In genomic region chr15:52406601-52407000, GRCh38 we compare ENCODE assay signal across 20 cellular contexts.
DNase-seq lines count a peak whose midpoint lies in the region; ATAC-seq and TF ChIP-seq lines count a peak whose summit lies in the region.
"Had no signal": no experiment of that assay in that cellular context is flagged by ENCODE, and none has a peak within 500 bp of the region (broad histone marks: within the 10 kb centered on the region; RNA-seq: fewer than 3 reads in every experiment).

No MANE protein-coding gene starts in this region.

- no peak overlapping the region for H3K9ac ChIP-seq in adipocyte (ENCODE audit: low read length)
- no peak overlapping the region for H3K9ac ChIP-seq in smooth muscle cell (ENCODE audit: low read depth)

- H4K20me1 ChIP-seq in smooth muscle cell (ENCODE audit: low read depth): no peaks in the 10 kb centered on the region

- WGBS in smooth muscle cell (ENCODE audit: low lambda C conversion rate): 56% methylated on average over 2 of the region's 2 CpGs
- WGBS in aorta, 2 donors: 84 to 87% methylated on average over 2 of the region's 2 CpGs

- TF ChIP-seq CTCF in fibroblast of pulmonary artery (IDR thresholded peaks at IDR 0.05; ENCODE audit: low read length, missing control alignments) (no peak), smooth muscle cell (IDR thresholded peaks at IDR 0.05; ENCODE audit: borderline replicate concordance, insufficient read depth, poor library complexity, severe bottlenecking) (no peak)

- H3K9me3 ChIP-seq in adipocyte (ENCODE audit: control insufficient read depth, low read length): no peaks in the 10 kb centered on the region
- H3K9me3 ChIP-seq in smooth muscle cell (replicated peaks; ENCODE audit: low read depth): no peaks in the 10 kb centered on the region
- no peaks in the 10 kb centered on the region for H3K9me3 ChIP-seq in HAP-1
- H3K9me3 ChIP-seq in aorta (ENCODE audit: control insufficient read depth, low read length): no peaks in the 10 kb centered on the region

- peak; percentile 18 for DNase-seq in NCI-H2171 treated with DMSO at 0.1 percent for 48 hours (lab: John Stamatoyannopoulos, UW)
- DNase-seq in NCI-H2171 (lab: John Stamatoyannopoulos, UW): no peak
- DNase-seq in adipocyte (ENCODE audit: low read depth): peak; percentile 13
- DNase-seq in fibroblast of pulmonary artery (ENCODE audit: low read depth): peak; percentile 8
- no peak for DNase-seq in smooth muscle cell (lab: John Stamatoyannopoulos, UW; ENCODE audit: unreplicated experiment)
- no peak for DNase-seq in HAP-1 (ENCODE audit: low spot score in 2 of 2)
- no peak for DNase-seq in aorta
- no peak for DNase-seq in natural killer cell treated with Interleukin-12 subunit alpha and Interleukin-12 subunit beta and Interleukin-15 and Interleukin-18, amount 100 ng/mL, for 72 hours (ENCODE audit: low spot score)
- DNase-seq: C1 segment of cervical spinal cord; Calu3; CD4-positive, alpha-beta T cell; DMS153; DMS79 treated with DMSO at 0.1 percent for 48 hours; GDM1; GOT3; H9; HFFc6 had no signal

- H3K4me1 ChIP-seq in adipocyte (ENCODE audit: control insufficient read depth, insufficient read depth, low read length) (peaks cover 12% of the 10 kb centered on the region), smooth muscle cell (ENCODE audit: low read depth) (no peaks in the 10 kb centered on the region), HAP-1 (peaks cover 8% of the 10 kb centered on the region), aorta (ENCODE audit: control insufficient read depth in 1 of 2, insufficient read depth in 2 of 2, low read length in 2 of 2) (no peaks in the 10 kb centered on the region)

- H3K4me3 ChIP-seq in adipocyte (ENCODE audit: low read length) (no peak overlapping the region), fibroblast of pulmonary artery (replicated peaks; ENCODE audit: low read depth, low read length) (no peak overlapping the region), smooth muscle cell (no peak overlapping the region), HAP-1 (no peak overlapping the region), aorta (ENCODE audit: low read length in 2 of 2) (no peak overlapping the region)

- no peaks in the 10 kb centered on the region for H3K27me3 Mint-ChIP-seq in natural killer cell treated with Interleukin-12 subunit alpha and Interleukin-12 subunit beta and Interleukin-15 and Interleukin-18, amount 100 ng/mL, for 72 hours
- H3K27me3 Mint-ChIP-seq: B cell; CD4-positive, alpha-beta T cell had no signal

- H3F3A ChIP-seq in smooth muscle cell (ENCODE audit: low read depth): no peaks in the 10 kb centered on the region

- H3K27ac ChIP-seq in smooth muscle cell (ENCODE audit: low read depth) (peak overlapping the region; percentile 17), aorta (ENCODE audit: low read depth in 1 of 2, low read length in 2 of 2) (no peak overlapping the region)
- H3K27ac ChIP-seq: 22Rv1 had no signal

- no peaks in the 10 kb centered on the region for H3K4me1 Mint-ChIP-seq in natural killer cell treated with Interleukin-12 subunit alpha and Interleukin-12 subunit beta and Interleukin-15 and Interleukin-18, amount 100 ng/mL, for 72 hours (ENCODE audit: low read depth in 2 of 2)
- H3K4me1 Mint-ChIP-seq: B cell, H9 had no signal

- no peak overlapping the region for H2AFZ ChIP-seq in smooth muscle cell (ENCODE audit: low read depth)

- H3K36me3 Mint-ChIP-seq in natural killer cell treated with Interleukin-12 subunit alpha and Interleukin-12 subunit beta and Interleukin-15 and Interleukin-18, amount 100 ng/mL, for 72 hours: peaks cover 16% of the 10 kb centered on the region

- no peak overlapping the region for H3K27ac Mint-ChIP-seq in natural killer cell treated with Interleukin-12 subunit alpha and Interleukin-12 subunit beta and Interleukin-15 and Interleukin-18, amount 100 ng/mL, for 72 hours
- H3K27ac Mint-ChIP-seq: B cell; CD4-positive, alpha-beta T cell; H9; HFFc6 had no signal

- no peaks in the 10 kb centered on the region for H3K9me3 Mint-ChIP-seq in natural killer cell treated with Interleukin-12 subunit alpha and Interleukin-12 subunit beta and Interleukin-15 and Interleukin-18, amount 100 ng/mL, for 72 hours
- H3K9me3 Mint-ChIP-seq: CD4-positive, alpha-beta T cell; H9; HFFc6 had no signal

- H3K4me3 Mint-ChIP-seq in natural killer cell treated with Interleukin-12 subunit alpha and Interleukin-12 subunit beta and Interleukin-15 and Interleukin-18, amount 100 ng/mL, for 72 hours: no peak overlapping the region
- H3K4me3 Mint-ChIP-seq: B cell; CD4-positive, alpha-beta T cell; H9; HFFc6 had no signal

- H3K4me2 ChIP-seq in smooth muscle cell: peak overlapping the region; percentile 10

- peaks cover 5% of the 10 kb centered on the region for H3K36me3 ChIP-seq in adipocyte (ENCODE audit: control insufficient read depth, insufficient read depth, low read length, severe bottlenecking)
- H3K36me3 ChIP-seq in smooth muscle cell (ENCODE audit: low read depth): no peaks in the 10 kb centered on the region
- H3K36me3 ChIP-seq in HAP-1 (replicated peaks): peaks cover 6% of the 10 kb centered on the region
- H3K36me3 ChIP-seq in aorta (ENCODE audit: control insufficient read depth in 1 of 2, insufficient read depth in 2 of 2, low read length in 1 of 2): peaks cover 0 to 3% of the 10 kb centered on the region in 2 donors

- intact Hi-C loops in aorta (cut with DNase I): no loop called here

- no peaks in the 10 kb centered on the region for H3K27me3 ChIP-seq in adipocyte (replicated peaks; ENCODE audit: control insufficient read depth, insufficient read depth, low read length)
- no peaks in the 10 kb centered on the region for H3K27me3 ChIP-seq in smooth muscle cell (ENCODE audit: low read depth)
- no peaks in the 10 kb centered on the region for H3K27me3 ChIP-seq in HAP-1 (ENCODE audit: low read depth)
- no peaks in the 10 kb centered on the region for H3K27me3 ChIP-seq in aorta (ENCODE audit: control insufficient read depth in 1 of 2, insufficient read depth in 2 of 2, low read length in 1 of 2)

- no peak for ATAC-seq in aorta (ENCODE audit: low FRiP score)
- ATAC-seq in natural killer cell treated with Interleukin-12 subunit alpha and Interleukin-12 subunit beta and Interleukin-15 and Interleukin-18, amount 100 ng/mL, for 72 hours: no peak
- ATAC-seq: HepG2 had no signal

- no peaks in the 10 kb centered on the region for H3K79me2 ChIP-seq in smooth muscle cell (ENCODE audit: low read depth)

- in situ Hi-C loops in HAP-1 (cut with MboI; ENCODE audit: low sequenced_read_pairs): no loop called here

Comparison
In these comparisons a context has a peak if more than half of its experiments do, and no peak if none do; other contexts are left out.
1. DNase-seq: peak in NCI-H2171 treated with DMSO at 0.1 percent for 48 hours (single experiment), adipocyte (single experiment) and fibroblast of pulmonary artery (single experiment); none in NCI-H2171 (single experiment), smooth muscle cell (single experiment), HAP-1 (0 of 2), aorta (0 of 2) and natural killer cell treated with Interleukin-12 subunit alpha and Interleukin-12 subunit beta and Interleukin-15 and Interleukin-18, amount 100 ng/mL, for 72 hours (single experiment).